8 cellular contexts compared by ENCODE assay signal in genomic region chr3:56801151-56801596, GRCh38. TPM values are rescaled to one million over a fixed set of nuclear protein-coding genes. Genes with fewer than 3 reads are reported as not detected.
DNase-seq lines count a peak whose midpoint lies in the region; FAIRE-seq and TF ChIP-seq lines count a peak whose summit lies in the region.

No MANE protein-coding gene starts in this region.

- peak; percentile 74 for DNase-seq in activated effector memory CD4-positive, alpha-beta T cell treated with anti-CD3 and anti-CD28 coated beads, Interleukin-2, amount 50 U/mL, for 16 hours
- DNase-seq in activated effector memory CD4-positive, alpha-beta T cell treated with Interleukin-2 at 50 U/mL for 16 hours: no peak
- peak; percentile 20 for DNase-seq in RKO (ENCODE audit: low spot score)
- no peak for DNase-seq in choroid plexus epithelial cell (ENCODE audit: low read depth)
- DNase-seq in medulla oblongata (ENCODE audit: extremely low spot score): peak; percentile 40
- DNase-seq in transverse colon: no peak
- no peak for DNase-seq in GM12892 (ENCODE audit: insufficient read length)
- DNase-seq in iPS-NIHi11 (ENCODE audit: low spot score): no peak

- no peaks in the 10 kb centered on the region for H3K36me3 ChIP-seq in transverse colon

- no peak for TF ChIP-seq CTCF in choroid plexus epithelial cell (conservative IDR thresholded peaks at IDR 0.05; ENCODE audit: low read depth, low read length)
- TF ChIP-seq CTCF in transverse colon (IDR thresholded peaks at IDR 0.05): no peak

- no peaks in the 10 kb centered on the region for H3K27me3 ChIP-seq in transverse colon

- peak overlapping the region; percentile 65 to 82 (median 75) for H3K27ac ChIP-seq in transverse colon

- peak overlapping the region; percentile 80 for H3K4me3 ChIP-seq in choroid plexus epithelial cell (ENCODE audit: low read depth, low read length)
- H3K4me3 ChIP-seq in transverse colon: peak overlapping the region; percentile 49 to 77 (median 57)

- no peak for TF ChIP-seq POLR2A in transverse colon (IDR thresholded peaks at IDR 0.05)
- TF ChIP-seq POLR2A in GM12892 (IDR thresholded peaks at IDR 0.05; ENCODE audit: low read depth, low read length): no peak

- FAIRE-seq in GM12892 (lab: Jason Lieb, UNC): no peak

- H3K4me1 ChIP-seq in transverse colon: peaks cover 13 to 41% (median 21%) of the 10 kb centered on the region in 4 donors

- H3K9me3 ChIP-seq in transverse colon: no peaks in the 10 kb centered on the region

- no peak for TF ChIP-seq EP300 in transverse colon (IDR thresholded peaks at IDR 0.05; ENCODE audit: low read depth)

- WGBS in transverse colon (ENCODE audit: low coverage in 1 of 2), 2 donors: 0 to 27% methylated on average over 3 to 9 of the region's 9 CpGs

- intact Hi-C loops in transverse colon (cut with DNase I; ENCODE audit: low total_unique reads): loop anchor here (5.0 kb wide), 1 partner anchor 291 kb away; no protein-coding TSS in a partner anchor

- in situ Hi-C loops in transverse colon (cut with MboI; ENCODE audit: low pct_ligation_motif_present in 1 of 4, low pct_unique_long_range_greater_than_20kb in 1 of 4, low sequenced_read_pairs in 3 of 4): loop anchor here in 2 of 4 donors (10.0 to 25.0 kb wide), 2 partner anchors 184 to 186 kb away; no protein-coding TSS in a partner anchor

RNA-seq across cellular contexts. Expression of gene ARHGEF3, which starts 0.6 kb away (rescaled TPM):
- 10 to 100 TPM in 1 of 4 donors, 1 to 10 TPM in 3; 2.6 to 13.2 (median 5.6) TPM for total RNA-seq in transverse colon
- polyA plus RNA-seq in GM12892 (2012; ENCODE audit: missing spikeins): 16.9 TPM

Comparison
In these comparisons a context has a peak if more than half of its experiments do, and no peak if none do; other contexts are left out.
1. DNase-seq: peak in activated effector memory CD4-positive, alpha-beta T cell treated with anti-CD3 and anti-CD28 coated beads, Interleukin-2, amount 50 U/mL, for 16 hours (single experiment), RKO (single experiment) and medulla oblongata (single experiment); none in activated effector memory CD4-positive, alpha-beta T cell treated with Interleukin-2 at 50 U/mL for 16 hours (single experiment), choroid plexus epithelial cell (single experiment), transverse colon (single experiment), GM12892 (single experiment) and iPS-NIHi11 (single experiment).